ENCODE assay signal across 12 cellular contexts in the genomic region with DNA sequence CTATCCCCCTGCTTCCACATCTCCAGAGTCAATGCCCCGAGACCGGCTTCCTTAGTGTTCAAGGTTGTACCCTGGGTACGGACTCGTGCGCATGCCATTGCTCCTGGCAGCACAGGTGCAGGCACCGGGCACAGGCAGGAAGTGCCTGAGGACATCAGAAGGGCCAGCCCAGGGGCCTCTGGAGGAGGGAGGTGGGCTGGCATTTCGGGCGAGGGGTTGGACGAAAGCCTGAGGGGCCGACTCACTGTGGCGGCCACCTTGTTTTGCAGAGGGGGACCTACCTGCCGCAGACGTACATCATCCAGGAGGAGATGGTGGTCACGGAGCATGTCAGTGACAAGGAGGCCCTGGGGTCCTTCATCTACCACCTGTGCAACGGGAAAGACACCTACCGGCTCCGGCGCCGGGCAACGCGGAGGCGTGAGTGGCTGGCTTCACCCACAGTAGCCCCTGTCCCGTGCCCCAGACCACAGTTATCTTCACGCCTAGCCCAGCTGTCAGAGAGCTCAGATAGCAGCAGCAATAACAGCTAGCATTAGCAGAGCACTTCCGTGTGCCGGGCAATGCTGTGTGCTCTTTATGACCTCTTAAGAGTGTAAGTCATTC. TPM values are rescaled to one million over a fixed set of nuclear protein-coding genes. Genes with fewer than 3 reads are reported as not detected.
DNase-seq lines count a peak whose midpoint lies in the region; ATAC-seq and TF ChIP-seq lines count a peak whose summit lies in the region.
"Had no signal": no experiment of that assay in that cellular context is flagged by ENCODE, and none has a peak within 500 bp of the region (broad histone marks: within the 10 kb centered on the region; RNA-seq: fewer than 3 reads in every experiment).

No MANE protein-coding gene starts in this region.

- 91 to 94% methylated on average over 26 of the region's 26 CpGs for WGBS in aorta, 2 donors
- 87% methylated on average over 15 of the region's 26 CpGs for WGBS in mammary epithelial cell (ENCODE audit: low coverage, missing lambda C conversion rate)

- H3K27me3 ChIP-seq in mucosa of rectum (ENCODE audit: control insufficient read depth in 2 of 2, insufficient read depth in 2 of 2, low read length in 2 of 2) (no peaks in the 10 kb centered on the region), aorta (ENCODE audit: control insufficient read depth in 1 of 2, insufficient read depth in 2 of 2, low read length in 1 of 2) (no peaks in the 10 kb centered on the region), BE2C (no peaks in the 10 kb centered on the region), mammary epithelial cell (ENCODE audit: insufficient read depth, low read length) (no peaks in the 10 kb centered on the region)

- H3K79me2 ChIP-seq in mammary epithelial cell (ENCODE audit: insufficient read depth, low read length), result no peaks in the 10 kb centered on the region

- no peak for DNase-seq in stimulated activated naive CD8-positive, alpha-beta T cell treated with anti-CD3 and anti-CD28 coated beads, Interleukin-15, Interleukin-2, amounts not matched to agents 100 U/mL and 50 U/mL, for 24 hours
- no peak for DNase-seq in activated naive CD8-positive, alpha-beta T cell treated with anti-CD3 and anti-CD28 coated beads, Interleukin-2, amount 10 ng/mL, durations not matched to agents 7 days and 5 days
- DNase-seq in aorta (peak; percentile 40 to 72), BE2C (no peak), iPS-NIHi11 (ENCODE audit: low spot score) (no peak), mammary epithelial cell (no peak)
- DNase-seq: NCI-H2081 treated with DMSO at 0.1 percent for 48 hours had no signal

- H3K4me3 Mint-ChIP-seq in stimulated activated naive CD8-positive, alpha-beta T cell treated with anti-CD3 and anti-CD28 coated beads, Interleukin-15, Interleukin-2, amounts not matched to agents 100 ng/mL and 50 ng/mL, for 24 hours, result peak overlapping the region; percentile 58
- H3K4me3 Mint-ChIP-seq in activated naive CD8-positive, alpha-beta T cell treated with anti-CD3 and anti-CD28 coated beads, Interleukin-2, amount 10 ng/mL, durations not matched to agents 7 days and 5 days, result peak overlapping the region; percentile 71
- H3K4me3 Mint-ChIP-seq: activated CD4-positive, alpha-beta T cell treated with anti-CD3 and anti-CD28 coated beads for 36 hours had no signal

- intact Hi-C loops in aorta (cut with DNase I) (no loop called here), mammary epithelial cell (cut with micrococcal nuclease) (no loop called here)

- H3K4me3 ChIP-seq in mucosa of rectum (ENCODE audit: low read length in 2 of 2), result peak overlapping the region; percentile 20 to 27
- no peak overlapping the region for H3K4me3 ChIP-seq in aorta (ENCODE audit: low read length in 2 of 2)
- no peak overlapping the region for H3K4me3 ChIP-seq in BE2C (ENCODE audit: low read depth, low read length)
- no peak overlapping the region for H3K4me3 ChIP-seq in mammary epithelial cell (replicated peaks in 1 of 3; ENCODE audit: insufficient read depth in 1 of 3, low read depth in 2 of 3, low read length in 3 of 3)

- peak overlapping the region; percentile 89 for H3K27ac Mint-ChIP-seq in stimulated activated naive CD8-positive, alpha-beta T cell treated with anti-CD3 and anti-CD28 coated beads, Interleukin-15, Interleukin-2, amounts not matched to agents 100 ng/mL and 50 ng/mL, for 24 hours
- H3K27ac Mint-ChIP-seq in activated naive CD8-positive, alpha-beta T cell treated with anti-CD3 and anti-CD28 coated beads, Interleukin-2, amount 10 ng/mL, durations not matched to agents 7 days and 5 days, result peak overlapping the region; percentile 91
- H3K27ac Mint-ChIP-seq: activated CD4-positive, alpha-beta T cell treated with anti-CD3 and anti-CD28 coated beads for 36 hours had no signal

- no peaks in the 10 kb centered on the region for H3K27me3 Mint-ChIP-seq in stimulated activated naive CD8-positive, alpha-beta T cell treated with anti-CD3 and anti-CD28 coated beads, Interleukin-15, Interleukin-2, amounts not matched to agents 100 ng/mL and 50 ng/mL, for 24 hours
- no peaks in the 10 kb centered on the region for H3K27me3 Mint-ChIP-seq in activated naive CD8-positive, alpha-beta T cell treated with anti-CD3 and anti-CD28 coated beads, Interleukin-2, amount 10 ng/mL, durations not matched to agents 7 days and 5 days
- H3K27me3 Mint-ChIP-seq: activated CD4-positive, alpha-beta T cell treated with anti-CD3 and anti-CD28 coated beads for 36 hours had no signal

- POLR2A ChIA-PET in activated naive CD8-positive, alpha-beta T cell treated with anti-CD3 and anti-CD28 coated beads, Interleukin-2, amount 10 ng/mL, durations not matched to agents 7 days and 5 days (lab: Charles Lee), result interaction anchor here (0.8 to 5.2 kb wide), 7 partner anchors 11 to 176 kb away, joined by 3 to 53 read pairs (median 7); a partner anchor contains a TSS

- ATAC-seq in stimulated activated naive CD8-positive, alpha-beta T cell treated with anti-CD3 and anti-CD28 coated beads, Interleukin-15, Interleukin-2, amounts not matched to agents 100 U/mL and 50 U/mL, for 24 hours, result no peak
- peak; percentile 56 for ATAC-seq in activated naive CD8-positive, alpha-beta T cell treated with anti-CD3 and anti-CD28 coated beads, Interleukin-2, amount 10 ng/mL, durations not matched to agents 7 days and 5 days (ENCODE audit: low read depth)
- no peak for ATAC-seq in aorta (ENCODE audit: low FRiP score)

- no TSS peak for BruUV-seq in mammary epithelial cell (replicated peaks; lab: Mats Ljungman, UMichigan)

- CTCF ChIA-PET in mammary epithelial cell (lab: Charles Lee; ENCODE audit: low non-redundant PET), result no interaction called here

- H3K9ac ChIP-seq in mucosa of rectum (ENCODE audit: low read depth in 1 of 2, low read length in 2 of 2), result peak overlapping the region; percentile 65 to 68
- no peak overlapping the region for H3K9ac ChIP-seq in mammary epithelial cell (ENCODE audit: insufficient read depth, low read length)

- dilution Hi-C loops in mammary epithelial cell (cut with HindIII; ENCODE audit: low sequenced_read_pairs), result loop anchor here (5.0 kb wide), 2 partner anchors 35 kb away; no protein-coding TSS in a partner anchor

- TF ChIP-seq CTCF in BE2C (IDR thresholded peaks at IDR 0.05; ENCODE audit: low read depth, low read length) (no peak), mammary epithelial cell (conservative IDR thresholded peaks at IDR 0.05 in 1 of 2, IDR thresholded peaks at IDR 0.05 in 1 of 2; ENCODE audit: extremely low read depth in 1 of 2, insufficient read depth in 1 of 2, low read depth in 1 of 2, low read length in 2 of 2) (no peak)

- H3K4me2 ChIP-seq in mammary epithelial cell (ENCODE audit: insufficient read depth, low read depth, low read length), result no peak overlapping the region

- H3K9me3 Mint-ChIP-seq in stimulated activated naive CD8-positive, alpha-beta T cell treated with anti-CD3 and anti-CD28 coated beads, Interleukin-15, Interleukin-2, amounts not matched to agents 100 ng/mL and 50 ng/mL, for 24 hours, result no peaks in the 10 kb centered on the region
- no peaks in the 10 kb centered on the region for H3K9me3 Mint-ChIP-seq in activated naive CD8-positive, alpha-beta T cell treated with anti-CD3 and anti-CD28 coated beads, Interleukin-2, amount 10 ng/mL, durations not matched to agents 7 days and 5 days
- H3K9me3 Mint-ChIP-seq: activated naive CD4-positive, alpha-beta T cell treated with anti-CD3 and anti-CD28 coated beads, Interleukin-2, amount 50 U/mL, for 72 hours had no signal

- H2AFZ ChIP-seq in mammary epithelial cell (ENCODE audit: low read depth, low read length), result no peak overlapping the region

- H3K27ac ChIP-seq in mucosa of rectum (ENCODE audit: low read depth in 2 of 2, low read length in 2 of 2) (peak overlapping the region; percentile 92 to 97), aorta (ENCODE audit: low read depth in 1 of 2, low read length in 2 of 2) (no peak overlapping the region), mammary epithelial cell (ENCODE audit: insufficient read depth, low read depth, low read length) (no peak overlapping the region)
- H3K27ac ChIP-seq: C4-2B had no signal

- H3K36me3 Mint-ChIP-seq in stimulated activated naive CD8-positive, alpha-beta T cell treated with anti-CD3 and anti-CD28 coated beads, Interleukin-15, Interleukin-2, amounts not matched to agents 100 ng/mL and 50 ng/mL, for 24 hours (ENCODE audit: low read depth), result peaks cover 14% of the 10 kb centered on the region
- H3K36me3 Mint-ChIP-seq in activated naive CD8-positive, alpha-beta T cell treated with anti-CD3 and anti-CD28 coated beads, Interleukin-2, amount 10 ng/mL, durations not matched to agents 7 days and 5 days, result peaks cover 42% of the 10 kb centered on the region
- H3K36me3 Mint-ChIP-seq: activated naive CD4-positive, alpha-beta T cell treated with anti-CD3 and anti-CD28 coated beads, Interleukin-2, amount 50 U/mL, for 72 hours had no signal

- in situ Hi-C loops in mammary epithelial cell (cut with MboI; ENCODE audit: low sequenced_read_pairs in 2 of 2), result no loop called here

- H3K4me1 Mint-ChIP-seq in stimulated activated naive CD8-positive, alpha-beta T cell treated with anti-CD3 and anti-CD28 coated beads, Interleukin-15, Interleukin-2, amounts not matched to agents 100 ng/mL and 50 ng/mL, for 24 hours (ENCODE audit: low read depth), result peaks cover 67% of the 10 kb centered on the region
- H3K4me1 Mint-ChIP-seq in activated naive CD8-positive, alpha-beta T cell treated with anti-CD3 and anti-CD28 coated beads, Interleukin-2, amount 10 ng/mL, durations not matched to agents 7 days and 5 days, result peaks cover 39% of the 10 kb centered on the region

- H3K4me1 ChIP-seq in mucosa of rectum (ENCODE audit: control insufficient read depth in 2 of 2, insufficient read depth in 2 of 2, low read length in 2 of 2) (peaks cover 68 to 79% of the 10 kb centered on the region in 2 donors), aorta (ENCODE audit: control insufficient read depth in 1 of 2, insufficient read depth in 2 of 2, low read length in 2 of 2) (no peaks in the 10 kb centered on the region), BE2C (no peaks in the 10 kb centered on the region; the same call in 1 of the 2 replicates), mammary epithelial cell (ENCODE audit: insufficient read depth, low read length) (no peaks in the 10 kb centered on the region)

- H4K20me1 ChIP-seq in mammary epithelial cell (ENCODE audit: insufficient read depth, low read length), result no peaks in the 10 kb centered on the region

- peaks cover 48 to 53% of the 10 kb centered on the region in 2 donors for H3K36me3 ChIP-seq in mucosa of rectum (ENCODE audit: control insufficient read depth in 2 of 2, insufficient read depth in 2 of 2, low read length in 2 of 2)
- no peaks in the 10 kb centered on the region for H3K36me3 ChIP-seq in aorta (ENCODE audit: control insufficient read depth in 1 of 2, insufficient read depth in 2 of 2, low read length in 1 of 2)
- H3K36me3 ChIP-seq in BE2C, result peaks cover 40% of the 10 kb centered on the region
- H3K36me3 ChIP-seq in mammary epithelial cell (ENCODE audit: insufficient read depth, low read length), result no peaks in the 10 kb centered on the region

- H3K9me3 ChIP-seq in mucosa of rectum (ENCODE audit: control insufficient read depth in 2 of 2, low read length in 2 of 2), result no peaks in the 10 kb centered on the region
- H3K9me3 ChIP-seq in aorta (ENCODE audit: control insufficient read depth, low read length), result no peaks in the 10 kb centered on the region
- H3K9me3 ChIP-seq in BE2C, result no peaks in the 10 kb centered on the region
- no peaks in the 10 kb centered on the region for H3K9me3 ChIP-seq in mammary epithelial cell (replicated peaks; ENCODE audit: insufficient read depth, low read length)

RNA-seq across cellular contexts. Expression of a gene that starts 12.5 kb away (rescaled TPM):
- 100 to 1,000 TPM; 102 to 105 TPM for total RNA-seq in activated naive CD8-positive, alpha-beta T cell treated with anti-CD3 and anti-CD28 coated beads, Interleukin-2, amount 10 ng/mL, durations not matched to agents 7 days and 5 days
- total RNA-seq in aorta (10 to 100 TPM; 59.6 to 99.5 TPM), mammary epithelial cell (10 to 100 TPM; 24.8 to 47.1 TPM)
- polyA plus RNA-seq in aorta (100 to 1,000 TPM in 1 of 2 donors, 10 to 100 TPM in 1; 81.5 to 117 TPM), mammary epithelial cell (66.2 TPM)
- 1,292 TPM for polyA plus RNA-seq in BE2C (2012; ENCODE audit: insufficient read depth, insufficient read length, low read depth)
- polyA minus RNA-seq in mammary epithelial cell, result 77.9 TPM

RNA-seq across cellular contexts. Expression of a gene that starts 47.8 kb away (rescaled TPM):
- total RNA-seq in activated naive CD8-positive, alpha-beta T cell treated with anti-CD3 and anti-CD28 coated beads, Interleukin-2, amount 10 ng/mL, durations not matched to agents 7 days and 5 days, result 10 to 100 TPM; 18.8 to 21.5 TPM
- total RNA-seq in aorta, result under 1 TPM in 1 of 2 donors, not detected in 1; 0.18 TPM
- not detected for polyA plus RNA-seq in aorta
- not detected for polyA plus RNA-seq in BE2C (2012; ENCODE audit: insufficient read depth, insufficient read length, low read depth)
- not detected for total RNA-seq in mammary epithelial cell
- not detected for polyA plus RNA-seq in mammary epithelial cell
- not detected for polyA minus RNA-seq in mammary epithelial cell

Comparison
In these comparisons a context has a peak if more than half of its experiments do, and no peak if none do; other contexts are left out.
1. DNase-seq: peak in aorta (2 of 2); none in stimulated activated naive CD8-positive, alpha-beta T cell treated with anti-CD3 and anti-CD28 coated beads, Interleukin-15, Interleukin-2, amounts not matched to agents 100 U/mL and 50 U/mL, for 24 hours (single experiment), activated naive CD8-positive, alpha-beta T cell treated with anti-CD3 and anti-CD28 coated beads, Interleukin-2, amount 10 ng/mL, durations not matched to agents 7 days and 5 days (single experiment), BE2C (single experiment), iPS-NIHi11 (single experiment) and mammary epithelial cell (single experiment).
2. H3K27ac ChIP-seq: peak in mucosa of rectum (2 of 2); none in aorta (0 of 2) and mammary epithelial cell (single experiment).
3. H3K4me3 ChIP-seq: peak in mucosa of rectum (2 of 2); none in aorta (0 of 2), BE2C (single experiment) and mammary epithelial cell (0 of 3).
4. RNA of a gene that starts 47.8 kb away (total RNA-seq): 18.8 to 21.5 TPM in activated naive CD8-positive, alpha-beta T cell treated with anti-CD3 and anti-CD28 coated beads, Interleukin-2, amount 10 ng/mL, durations not matched to agents 7 days and 5 days; 0.18 TPM in aorta and not detected in mammary epithelial cell; every median in the first group is over 10 times any median in the second.